ENCODE assay signal across 9 cellular contexts in the genomic region with DNA sequence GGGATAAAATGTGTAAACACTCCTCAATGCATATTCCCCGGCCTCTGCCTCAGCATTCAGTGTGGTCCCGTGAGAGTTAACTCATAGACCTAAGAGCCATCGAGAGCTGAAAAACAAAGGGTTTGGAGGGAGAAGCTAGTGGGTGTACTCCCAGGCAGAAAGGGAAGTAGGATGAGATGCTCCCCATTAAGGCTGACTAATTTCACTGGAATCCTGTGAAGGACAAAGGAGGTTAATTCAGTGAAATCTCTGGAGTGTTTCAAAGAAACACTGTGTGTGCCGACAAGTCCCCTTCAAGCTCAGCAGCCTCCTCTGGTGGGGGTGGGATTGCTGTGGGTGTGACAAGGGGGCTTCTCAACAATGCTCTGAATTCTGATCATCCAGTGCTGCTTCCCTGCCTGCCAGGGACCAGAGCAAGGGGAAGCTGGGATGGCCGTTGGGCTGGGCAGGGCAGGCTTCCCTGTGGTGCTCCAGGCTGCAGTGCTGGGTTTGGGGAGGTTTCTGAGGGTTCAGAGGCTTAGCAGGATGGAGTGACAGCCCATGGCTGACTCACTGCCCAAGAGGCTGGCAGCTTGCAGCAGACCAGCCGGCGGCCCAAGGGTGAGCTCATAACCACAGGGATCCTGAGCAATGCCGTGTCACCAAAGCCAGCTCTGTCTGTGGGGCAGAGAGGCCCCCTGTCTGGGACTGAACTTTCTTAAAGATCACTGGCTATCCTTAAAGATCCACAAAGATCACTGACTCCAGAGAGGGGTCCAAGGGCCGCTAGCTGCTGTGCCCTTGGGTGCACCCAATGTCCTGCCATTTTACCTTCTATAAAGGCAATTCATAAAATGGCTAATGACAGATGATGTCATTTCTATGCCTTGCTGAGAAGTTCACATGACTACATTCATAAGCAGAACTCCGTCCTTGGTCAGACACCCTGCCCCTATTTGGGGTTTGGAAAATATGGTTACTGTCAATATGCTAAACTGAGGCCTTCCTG.
DNase-seq lines count a peak whose midpoint lies in the region; ATAC-seq and TF ChIP-seq lines count a peak whose summit lies in the region.
"Had no signal": no experiment of that assay in that cellular context is flagged by ENCODE, and none has a peak within 500 bp of the region (broad histone marks: within the 10 kb centered on the region; RNA-seq: fewer than 3 reads in every experiment).

No MANE protein-coding gene starts in this region.

- H3K14ac ChIP-seq in IMR-90 (replicated peaks; ENCODE audit: low read depth, low read length), result peak overlapping the region; percentile 99

- peak overlapping the region; percentile 98 for H3K27ac ChIP-seq in IMR-90 (ENCODE audit: insufficient read depth, low read length)

- H3K4me1 Mint-ChIP-seq in CD14-positive monocyte, result peaks cover 9% of the 10 kb centered on the region
- no peaks in the 10 kb centered on the region for H3K4me1 Mint-ChIP-seq in natural killer cell

- H3K27me3 Mint-ChIP-seq in CD14-positive monocyte (ENCODE audit: low read depth in 3 of 3), result peaks cover 0 to 6% (median 5%) of the 10 kb centered on the region in 3 donors
- peaks cover 0 to 6% of the 10 kb centered on the region in 2 donors for H3K27me3 Mint-ChIP-seq in natural killer cell (ENCODE audit: low read depth in 2 of 2)

- in situ Hi-C loops in IMR-90 (cut with MboI; ENCODE audit: low sequenced_read_pairs), result no loop called here

- no peaks in the 10 kb centered on the region; a peak in 1 of 4 replicates for H3K79me1 ChIP-seq in IMR-90 (ENCODE audit: low read depth in 1 of 2, low read length in 2 of 2)

- H3K4me2 ChIP-seq in IMR-90 (ENCODE audit: low read depth, low read length), result peak overlapping the region; percentile 79

- H3K36me3 ChIP-seq in IMR-90 (ENCODE audit: control insufficient read depth, insufficient read depth, low read length), result no peaks in the 10 kb centered on the region

- H2AFZ ChIP-seq in IMR-90 (replicated peaks; ENCODE audit: low read length, poor library complexity), result peak overlapping the region; percentile 93

- ATAC-seq in IMR-90 (ENCODE audit: low read depth) (peak; percentile 90), natural killer cell (peak in 2 of 3 donors; percentile 19 to 36), HG02798 (IDR thresholded peaks at IDR 0.05; ENCODE audit: poor library complexity, unreplicated experiment) (no peak), GM21390 (IDR thresholded peaks at IDR 0.05; ENCODE audit: unreplicated experiment) (no peak), left lobe of liver (no peak)

- H4K8ac ChIP-seq in IMR-90 (ENCODE audit: low read depth in 2 of 2, low read length in 2 of 2), result peak overlapping the region; percentile 81 to 99

- H4K5ac ChIP-seq in IMR-90 (ENCODE audit: low read depth, low read length), result peak overlapping the region; percentile 91

- H3K4ac ChIP-seq in IMR-90 (ENCODE audit: low read depth, low read length), result peak overlapping the region; percentile 100

- H2BK5ac ChIP-seq in IMR-90 (ENCODE audit: low read depth, low read length, poor library complexity, severe bottlenecking), result peak overlapping the region; percentile 100

- no TSS peak for BruUV-seq in IMR-90 (replicated peaks; lab: Mats Ljungman, UMichigan)

- peak overlapping the region; percentile 100 for H3K23ac ChIP-seq in IMR-90 (ENCODE audit: low read depth, low read length)

- H4K20me1 ChIP-seq in IMR-90 (ENCODE audit: insufficient read depth, low read length), result no peaks in the 10 kb centered on the region

- TF ChIP-seq POLR2A in IMR-90 (IDR thresholded peaks at IDR 0.05; ENCODE audit: low read depth, low read length), result peak; percentile 75
- TF ChIP-seq POLR2A in lower leg skin (IDR thresholded peaks at IDR 0.05), result no peak

- peaks cover 20% of the 10 kb centered on the region for H3K4me1 ChIP-seq in IMR-90 (ENCODE audit: control insufficient read depth, insufficient read depth, low read length)

- H4K91ac ChIP-seq in IMR-90 (ENCODE audit: insufficient read depth, low read depth, low read length), result peak overlapping the region; percentile 100

- WGBS in IMR-90 (ENCODE audit: extremely low coverage in 2 of 2, insufficient read length in 1 of 2), 2 experiments, result 0% methylated on average over 2 of the region's 10 CpGs; no CpG with 5 or more reads in 1 of the 2 experiments
- 62 to 65% methylated on average over 9 to 10 of the region's 10 CpGs for WGBS in lower leg skin, 2 donors

- H2AK5ac ChIP-seq in IMR-90 (ENCODE audit: low read depth, low read length), result peak overlapping the region; percentile 93

- H3K4me3 ChIP-seq in IMR-90 (ENCODE audit: insufficient read depth, low read depth, low read length) (peak overlapping the region; percentile 16; the same call in 1 of the 2 replicates), lower leg skin (ENCODE audit: low read depth, poor library complexity, severe bottlenecking) (no peak overlapping the region)
- H3K4me3 ChIP-seq: coronary artery had no signal

- H3K36me3 Mint-ChIP-seq in CD14-positive monocyte (no peaks in the 10 kb centered on the region), natural killer cell (no peaks in the 10 kb centered on the region)

- dilution Hi-C loops in IMR-90 (cut with HindIII; ENCODE audit: low sequenced_read_pairs, unreplicated experiment), result no loop called here

- H3K9me1 ChIP-seq in IMR-90 (ENCODE audit: insufficient read depth, low read length), result peaks cover 23% of the 10 kb centered on the region

- TF ChIP-seq CTCF in CD14-positive monocyte (IDR thresholded peaks at IDR 0.05), result no peak
- TF ChIP-seq CTCF in IMR-90 (conservative IDR thresholded peaks at IDR 0.05; ENCODE audit: low read depth, low read length), result 0 out of 2 replicates have a peak, but pooled peaks have one; percentile 3
- TF ChIP-seq CTCF in natural killer cell (IDR thresholded peaks at IDR 0.05), result no peak
- TF ChIP-seq CTCF in lower leg skin (IDR thresholded peaks at IDR 0.05), result no peak

- CTCF ChIA-PET in IMR-90 (lab: Yijun Ruan, JAX), result interaction anchor here (0.6 to 3.2 kb wide), 7 partner anchors 23 to 556 kb away, joined by 3 to 13 read pairs (median 3); no protein-coding TSS in a partner anchor

- peak overlapping the region; percentile 100 for H3K56ac ChIP-seq in IMR-90 (ENCODE audit: extremely low read depth, insufficient read depth, low read length)

- H3K9ac ChIP-seq in IMR-90 (ENCODE audit: low read depth, low read length), result peak overlapping the region; percentile 74

- H2BK20ac ChIP-seq in IMR-90 (ENCODE audit: low read depth, low read length), result peak overlapping the region; percentile 100

- no peak overlapping the region for H3K4me3 Mint-ChIP-seq in CD14-positive monocyte
- H3K4me3 Mint-ChIP-seq in natural killer cell, result no peak overlapping the region

- H3K9me3 ChIP-seq in IMR-90 (ENCODE audit: control insufficient read depth, insufficient read depth, low read length), result no peaks in the 10 kb centered on the region

- peak overlapping the region; percentile 100 for H2AK9ac ChIP-seq in IMR-90 (replicated peaks; ENCODE audit: low read depth, low read length, poor library complexity)

- peak overlapping the region; percentile 91 for H2BK15ac ChIP-seq in IMR-90 (ENCODE audit: low read depth, low read length)

- DNase-seq in CD14-positive monocyte (ENCODE audit: low spot score), result peak; percentile 68
- peak; percentile 98 for DNase-seq in IMR-90
- DNase-seq in astrocyte of the hippocampus (ENCODE audit: low read depth, low spot score), result peak; percentile 99
- no peak for DNase-seq in natural killer cell
- no peak for DNase-seq in lower leg skin (ENCODE audit: low spot score in 2 of 2)
- DNase-seq in left lobe of liver (ENCODE audit: low spot score), result no peak

- peak overlapping the region; percentile 100 for H2BK120ac ChIP-seq in IMR-90 (ENCODE audit: low read depth, low read length)

- intact Hi-C loops in CD14-positive monocyte (cut with micrococcal nuclease), result loop anchor here in 1 of 2 donors (10.0 kb wide), 1 partner anchor 118 kb away; no protein-coding TSS in a partner anchor
- intact Hi-C loops in IMR-90 (cut with micrococcal nuclease), result loop anchor here (1.0 to 2.0 kb wide), 2 partner anchors 60 to 122 kb away; a partner anchor contains a TSS
- intact Hi-C loops in natural killer cell (cut with micrococcal nuclease), result no loop called here
- intact Hi-C loops in lower leg skin (cut with DNase I; ENCODE audit: low total_unique reads), result no loop called here

- no peaks in the 10 kb centered on the region for H3K27me3 ChIP-seq in IMR-90 (ENCODE audit: control insufficient read depth, insufficient read depth, low read length)

- peak overlapping the region; percentile 96 for H3K18ac ChIP-seq in IMR-90 (ENCODE audit: low read depth, low read length)

- H3K9me3 Mint-ChIP-seq in CD14-positive monocyte (peaks cover 0 to 2% (median 0%) of the 10 kb centered on the region in 7 donors), natural killer cell (no peaks in the 10 kb centered on the region)

- TF ChIP-seq RAD21 in IMR-90 (IDR thresholded peaks at IDR 0.05; ENCODE audit: low read length), result no peak; the same call in 1 of the 2 replicates

- H3K27ac Mint-ChIP-seq in CD14-positive monocyte (peak overlapping the region in 3 of 7 donors; percentile 7 to 70 (median 61)), natural killer cell (no peak overlapping the region)

- POLR2A ChIA-PET in IMR-90 (lab: Charles Lee; ENCODE audit: unreplicated experiment), result interaction anchor here (0.6 kb wide), 2 partner anchors 17 to 51 kb away, joined by 4 read pairs; no protein-coding TSS in a partner anchor

TF ChIP-seq in IMR-90, 13 proteins besides CTCF, POLR2A, EP300 and RAD21:
- TF ChIP-seq RFX5 (IDR thresholded peaks at IDR 0.05; ENCODE audit: low read depth, low read length) (no peak), MAFK (IDR thresholded peaks at IDR 0.05; ENCODE audit: low read depth, low read length) (peak; percentile 43; the same call in 1 of the 2 replicates), BHLHE40 (IDR thresholded peaks at IDR 0.05; ENCODE audit: low read depth, low read length) (peak; percentile 89), FOS (IDR thresholded peaks at IDR 0.05; ENCODE audit: low read depth, low read length) (peak; percentile 97), CEBPB (IDR thresholded peaks at IDR 0.05; ENCODE audit: low read depth, low read length) (peak; percentile 81), NFE2L2 (IDR thresholded peaks at IDR 0.05; ENCODE audit: low read depth, low read length) (peak; percentile 50), MAZ (IDR thresholded peaks at IDR 0.05; ENCODE audit: borderline replicate concordance, low read depth, low read length) (peak; percentile 64)
- TF ChIP-seq, protein P1, sequence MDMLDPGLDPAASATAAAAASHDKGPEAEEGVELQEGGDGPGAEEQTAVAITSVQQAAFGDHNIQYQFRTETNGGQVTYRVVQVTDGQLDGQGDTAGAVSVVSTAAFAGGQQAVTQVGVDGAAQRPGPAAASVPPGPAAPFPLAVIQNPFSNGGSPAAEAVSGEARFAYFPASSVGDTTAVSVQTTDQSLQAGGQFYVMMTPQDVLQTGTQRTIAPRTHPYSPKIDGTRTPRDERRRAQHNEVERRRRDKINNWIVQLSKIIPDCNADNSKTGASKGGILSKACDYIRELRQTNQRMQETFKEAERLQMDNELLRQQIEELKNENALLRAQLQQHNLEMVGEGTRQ (IDR thresholded peaks at IDR 0.05; ENCODE audit: low read depth, low read length), result no peak

Comparison
In these comparisons a context has a peak if more than half of its experiments do, and no peak if none do; other contexts are left out.
1. DNase-seq: peak in CD14-positive monocyte (single experiment), IMR-90 (single experiment) and astrocyte of the hippocampus (single experiment); none in natural killer cell (single experiment), lower leg skin (0 of 2) and left lobe of liver (single experiment).
2. ATAC-seq: peak in IMR-90 (single experiment) and natural killer cell (2 of 3); none in HG02798 (single experiment), GM21390 (single experiment) and left lobe of liver (single experiment).